ENCODE assay signal across 13 cellular contexts in genomic region chr2:95297639-95298395, GRCh38. TPM values are rescaled to one million over a fixed set of nuclear protein-coding genes. Genes with fewer than 3 reads are reported as not detected.
DNase-seq lines count a peak whose midpoint lies in the region; ATAC-seq and TF ChIP-seq lines count a peak whose summit lies in the region.
"Had no signal": no experiment of that assay in that cellular context is flagged by ENCODE, and none has a peak within 500 bp of the region (broad histone marks: within the 10 kb centered on the region; RNA-seq: fewer than 3 reads in every experiment).

No MANE protein-coding gene starts in this region.

- ATAC-seq in stimulated activated naive B cell treated with anti-CD40 and anti-IgM and Interleukin-4, amounts not matched to agents 10 μg/mL and 1 μg/mL and 100 μg/mL, for 72 hours (replicated peaks), result no peak
- no peak for ATAC-seq in mucosa of descending colon
- ATAC-seq: gastrocnemius medialis had no signal

- H3K4me1 ChIP-seq in Peyer's patch (no peaks in the 10 kb centered on the region), mucosa of descending colon (ENCODE audit: low read depth) (peaks cover 4% of the 10 kb centered on the region)
- H3K4me1 ChIP-seq: gastrocnemius medialis had no signal

- H3K27ac Mint-ChIP-seq in stimulated activated naive B cell treated with anti-CD40 and anti-IgM and Interleukin-4, amounts not matched to agents 10 μg/mL and 1 μg/mL and 100 μg/mL, for 72 hours, result peak overlapping the region; percentile 52
- no peak overlapping the region for H3K27ac Mint-ChIP-seq in activated CD4-positive, alpha-beta T cell treated with anti-CD3 and anti-CD28 coated beads, Interleukin-2, amount 10 ng/mL, durations not matched to agents 24 days and 14 days
- H3K27ac Mint-ChIP-seq: activated naive CD4-positive, alpha-beta T cell treated with anti-CD3 and anti-CD28 coated beads for 36 hours; CD4-positive, alpha-beta T cell had no signal

- DNase-seq in NCI-H1417 (lab: John Stamatoyannopoulos, UW), result peak in 2 of 3 experiments; percentile 30 to 66
- no peak for DNase-seq in NCI-H1417 treated with DMSO at 0.1 percent for 48 hours (lab: John Stamatoyannopoulos, UW)
- no peak for DNase-seq in Peyer's patch
- DNase-seq in stimulated activated naive B cell treated with anti-CD40 and anti-IgM and Interleukin-4, amounts not matched to agents 10 μg/mL and 1 μg/mL and 100 μg/mL, for 72 hours, result no peak
- DNase-seq in mucosa of descending colon, result no peak
- no peak for DNase-seq in HPDE6-E6E7 (ENCODE audit: extremely low spot score)
- DNase-seq in activated CD4-positive, alpha-beta T cell treated with anti-CD3 and anti-CD28 coated beads, Interleukin-2, amount 10 ng/mL, durations not matched to agents 24 days and 14 days, result no peak
- DNase-seq: activated naive CD4-positive, alpha-beta T cell treated with anti-CD3 and anti-CD28 coated beads for 36 hours; brain microvascular endothelial cell; CD4-positive, alpha-beta T cell; gastrocnemius medialis had no signal

- peaks cover 19 to 20% of the 10 kb centered on the region in 2 donors for H3K27me3 Mint-ChIP-seq in stimulated activated naive B cell treated with anti-CD40 and anti-IgM and Interleukin-4, amounts not matched to agents 10 μg/mL and 1 μg/mL and 100 μg/mL, for 72 hours
- peaks cover 6% of the 10 kb centered on the region for H3K27me3 Mint-ChIP-seq in activated CD4-positive, alpha-beta T cell treated with anti-CD3 and anti-CD28 coated beads, Interleukin-2, amount 10 ng/mL, durations not matched to agents 24 days and 14 days
- H3K27me3 Mint-ChIP-seq: CD4-positive, alpha-beta T cell had no signal

- H3K36me3 Mint-ChIP-seq in stimulated activated naive B cell treated with anti-CD40 and anti-IgM and Interleukin-4, amounts not matched to agents 10 μg/mL and 1 μg/mL and 100 μg/mL, for 72 hours, result no peaks in the 10 kb centered on the region
- no peaks in the 10 kb centered on the region for H3K36me3 Mint-ChIP-seq in activated CD4-positive, alpha-beta T cell treated with anti-CD3 and anti-CD28 coated beads, Interleukin-2, amount 10 ng/mL, durations not matched to agents 24 days and 14 days (ENCODE audit: low read depth)

- intact Hi-C loops in mucosa of descending colon (cut with DNase I, micrococcal nuclease), result no loop called here
- intact Hi-C loops in activated CD4-positive, alpha-beta T cell treated with anti-CD3 and anti-CD28 coated beads, Interleukin-2, amount 10 ng/mL, durations not matched to agents 24 days and 14 days (cut with micrococcal nuclease), result no loop called here

- peaks cover 0 to 2% of the 10 kb centered on the region in 2 donors for H3K4me1 Mint-ChIP-seq in stimulated activated naive B cell treated with anti-CD40 and anti-IgM and Interleukin-4, amounts not matched to agents 10 μg/mL and 1 μg/mL and 100 μg/mL, for 72 hours
- H3K4me1 Mint-ChIP-seq in activated CD4-positive, alpha-beta T cell treated with anti-CD3 and anti-CD28 coated beads, Interleukin-2, amount 10 ng/mL, durations not matched to agents 24 days and 14 days, result no peaks in the 10 kb centered on the region

- H3K4me3 ChIP-seq in Peyer's patch (peak overlapping the region in 3 of 4 donors; percentile 14 to 28 (median 20)), iPS-18c (ENCODE audit: insufficient read depth, low read depth, low read length) (peak overlapping the region; percentile 31), mucosa of descending colon (no peak overlapping the region)
- H3K4me3 ChIP-seq: gastrocnemius medialis had no signal

- no peaks in the 10 kb centered on the region for H3K27me3 ChIP-seq in Peyer's patch
- H3K27me3 ChIP-seq: brain microvascular endothelial cell had no signal

- H3K9me3 ChIP-seq in Peyer's patch, result no peaks in the 10 kb centered on the region
- no peaks in the 10 kb centered on the region for H3K9me3 ChIP-seq in iPS-18c (ENCODE audit: control insufficient read depth, insufficient read depth, low read length)
- H3K9me3 ChIP-seq in mucosa of descending colon, result no peaks in the 10 kb centered on the region
- H3K9me3 ChIP-seq: gastrocnemius medialis, SK-N-SH had no signal

- H3K4me3 Mint-ChIP-seq in stimulated activated naive B cell treated with anti-CD40 and anti-IgM and Interleukin-4, amounts not matched to agents 10 μg/mL and 1 μg/mL and 100 μg/mL, for 72 hours, result no peak overlapping the region
- H3K4me3 Mint-ChIP-seq in activated CD4-positive, alpha-beta T cell treated with anti-CD3 and anti-CD28 coated beads, Interleukin-2, amount 10 ng/mL, durations not matched to agents 24 days and 14 days, result no peak overlapping the region
- H3K4me3 Mint-ChIP-seq: activated naive CD4-positive, alpha-beta T cell treated with anti-CD3 and anti-CD28 coated beads for 36 hours; CD4-positive, alpha-beta T cell had no signal

- H3K9me3 Mint-ChIP-seq in stimulated activated naive B cell treated with anti-CD40 and anti-IgM and Interleukin-4, amounts not matched to agents 10 μg/mL and 1 μg/mL and 100 μg/mL, for 72 hours, result peaks cover 0 to 4% of the 10 kb centered on the region in 2 donors
- H3K9me3 Mint-ChIP-seq in activated CD4-positive, alpha-beta T cell treated with anti-CD3 and anti-CD28 coated beads, Interleukin-2, amount 10 ng/mL, durations not matched to agents 24 days and 14 days, result no peaks in the 10 kb centered on the region
- H3K9me3 Mint-ChIP-seq: activated naive CD4-positive, alpha-beta T cell treated with anti-CD3 and anti-CD28 coated beads for 36 hours; CD4-positive, alpha-beta T cell had no signal

- TF ChIP-seq POLR2A in Peyer's patch (IDR thresholded peaks at IDR 0.05), result no peak

- H3K36me3 ChIP-seq in Peyer's patch, result no peaks in the 10 kb centered on the region
- H3K36me3 ChIP-seq in mucosa of descending colon (ENCODE audit: low read depth), result no peaks in the 10 kb centered on the region
- H3K36me3 ChIP-seq: brain microvascular endothelial cell, gastrocnemius medialis had no signal

- TF ChIP-seq CTCF in Peyer's patch (IDR thresholded peaks at IDR 0.05) (no peak), mucosa of descending colon (IDR thresholded peaks at IDR 0.05) (no peak)

- no peak overlapping the region for H3K27ac ChIP-seq in Peyer's patch
- H3K27ac ChIP-seq: brain microvascular endothelial cell, gastrocnemius medialis had no signal

RNA-seq across cellular contexts. Expression of gene KCNIP3, which starts 0.7 kb away (rescaled TPM):
- 10 to 100 TPM in 1 of 4 donors, 1 to 10 TPM in 3; 4.9 to 11.4 (median 7.2) TPM for total RNA-seq in Peyer's patch
- 10 to 100 TPM in 1 of 3 donors, 1 to 10 TPM in 2; 3.0 to 12.5 (median 4.1) TPM for total RNA-seq in mucosa of descending colon
- 0.28 TPM in 1 of 2 replicates, not detected in the other for total RNA-seq in activated CD4-positive, alpha-beta T cell treated with anti-CD3 and anti-CD28 coated beads, Interleukin-2, amount 10 ng/mL, durations not matched to agents 24 days and 14 days
- total RNA-seq: activated naive CD4-positive, alpha-beta T cell treated with anti-CD3 and anti-CD28 coated beads for 36 hours had no signal

RNA-seq across cellular contexts. Expression of gene PROM2, which starts 23.6 kb away (rescaled TPM):
- total RNA-seq in Peyer's patch, result 10 to 100 TPM; 13.1 to 68.9 (median 39.2) TPM
- total RNA-seq in mucosa of descending colon, result 10 to 100 TPM; 24.4 to 44.0 (median 35.8) TPM
- 0.54 and 1.4 TPM in 2 replicates for total RNA-seq in activated CD4-positive, alpha-beta T cell treated with anti-CD3 and anti-CD28 coated beads, Interleukin-2, amount 10 ng/mL, durations not matched to agents 24 days and 14 days

Comparison
In these comparisons a context has a peak if more than half of its experiments do, and no peak if none do; other contexts are left out.
1. DNase-seq: peak in NCI-H1417 (2 of 3); none in NCI-H1417 treated with DMSO at 0.1 percent for 48 hours (single experiment), Peyer's patch (0 of 3), stimulated activated naive B cell treated with anti-CD40 and anti-IgM and Interleukin-4, amounts not matched to agents 10 μg/mL and 1 μg/mL and 100 μg/mL, for 72 hours (single experiment), mucosa of descending colon (0 of 3), HPDE6-E6E7 (single experiment) and activated CD4-positive, alpha-beta T cell treated with anti-CD3 and anti-CD28 coated beads, Interleukin-2, amount 10 ng/mL, durations not matched to agents 24 days and 14 days (single experiment).